In genomic region chr6:168226832-168227434, GRCh38 we compare ENCODE assay signal across 23 cellular contexts.
DNase-seq lines count a peak whose midpoint lies in the region; ATAC-seq and FAIRE-seq lines count a peak whose summit lies in the region.
"Had no signal": no experiment of that assay in that cellular context is flagged by ENCODE, and none has a peak within 500 bp of the region (broad histone marks: within the 10 kb centered on the region; RNA-seq: fewer than 3 reads in every experiment).

No MANE protein-coding gene starts in this region.

- POLR2A ChIA-PET in CD8-positive, alpha-beta memory T cell (lab: Charles Lee): no interaction called here

- H3K4me1 Mint-ChIP-seq in CD8-positive, alpha-beta memory T cell: no peaks in the 10 kb centered on the region
- H3K4me1 Mint-ChIP-seq: naive thymus-derived CD4-positive, alpha-beta T cell; T-cell had no signal

- H3K9me3 ChIP-seq in CD8-positive, alpha-beta memory T cell (ENCODE audit: low read length): no peaks in the 10 kb centered on the region

- H3K4me3 ChIP-seq in CD8-positive, alpha-beta memory T cell (ENCODE audit: low read length): no peak overlapping the region

- H3K4me1 ChIP-seq in CD8-positive, alpha-beta memory T cell (ENCODE audit: insufficient read depth, low read length): no peaks in the 10 kb centered on the region

- no peak overlapping the region for H3K27ac ChIP-seq in CD8-positive, alpha-beta memory T cell (ENCODE audit: low read depth, low read length)
- H3K27ac ChIP-seq: C4-2B had no signal

- H3K36me3 ChIP-seq in CD8-positive, alpha-beta memory T cell (ENCODE audit: insufficient read depth, low read length): no peaks in the 10 kb centered on the region

- H3K27me3 Mint-ChIP-seq in CD8-positive, alpha-beta memory T cell: peaks cover 17 to 25% of the 10 kb centered on the region in 2 donors

- no peaks in the 10 kb centered on the region for H3K9me3 Mint-ChIP-seq in CD8-positive, alpha-beta memory T cell
- H3K9me3 Mint-ChIP-seq: naive thymus-derived CD4-positive, alpha-beta T cell; stimulated activated naive CD8-positive, alpha-beta T cell treated with anti-CD3 and anti-CD28 coated beads, Interleukin-15, Interleukin-2, amounts not matched to agents 100 ng/mL and 50 ng/mL, for 24 hours; T-cell had no signal

- CTCF ChIA-PET in CD8-positive, alpha-beta memory T cell (lab: Charles Lee): no interaction called here

- no peak for ATAC-seq in GM21526 (IDR thresholded peaks at IDR 0.05; ENCODE audit: low FRiP score, unreplicated experiment)
- ATAC-seq: naive thymus-derived CD4-positive, alpha-beta T cell; T-cell had no signal

- no peak for FAIRE-seq in HTR-8/SVneo (lab: Jason Lieb, UNC)
- FAIRE-seq: endothelial cell of umbilical vein, frontal cortex, small intestine had no signal

- peaks cover 2% of the 10 kb centered on the region for H3K27me3 ChIP-seq in CD8-positive, alpha-beta memory T cell (ENCODE audit: insufficient read depth, low read length, poor library complexity, severe bottlenecking)

- no peaks in the 10 kb centered on the region for H3K36me3 Mint-ChIP-seq in CD8-positive, alpha-beta memory T cell
- H3K36me3 Mint-ChIP-seq: naive thymus-derived CD4-positive, alpha-beta T cell; T-cell had no signal

- H3K4me3 Mint-ChIP-seq in CD8-positive, alpha-beta memory T cell: no peak overlapping the region
- H3K4me3 Mint-ChIP-seq: naive thymus-derived CD4-positive, alpha-beta T cell; stimulated activated naive CD8-positive, alpha-beta T cell treated with anti-CD3 and anti-CD28 coated beads, Interleukin-15, Interleukin-2, amounts not matched to agents 100 ng/mL and 50 ng/mL, for 24 hours; T-cell had no signal

- H3K27ac Mint-ChIP-seq in CD8-positive, alpha-beta memory T cell: no peak overlapping the region
- H3K27ac Mint-ChIP-seq: naive thymus-derived CD4-positive, alpha-beta T cell; stimulated activated naive CD8-positive, alpha-beta T cell treated with anti-CD3 and anti-CD28 coated beads, Interleukin-15, Interleukin-2, amounts not matched to agents 100 ng/mL and 50 ng/mL, for 24 hours; T-cell had no signal

- DNase-seq in COLO829 (ENCODE audit: low spot score) (peak; percentile 76), NCI-H345 treated with DMSO at 0.1 percent for 48 hours (lab: John Stamatoyannopoulos, UW; ENCODE audit: unreplicated experiment) (peak; percentile 71), foreskin melanocyte (peak; percentile 40), retina (peak; percentile 13), NCI-H1048 (lab: John Stamatoyannopoulos, UW) (no peak), HTR-8/SVneo (ENCODE audit: insufficient read length, low spot score) (no peak)
- DNase-seq in CD8-positive, alpha-beta memory T cell: no peak
- DNase-seq: activated CD4-positive, alpha-beta T cell treated with anti-CD3 and anti-CD28 coated beads for 48 hours; activated CD8-positive, alpha-beta memory T cell treated with anti-CD3 and anti-CD28 coated beads, Interleukin-2, amount 50 U/mL, for 4 hours; activated effector memory CD4-positive, alpha-beta T cell treated with Interleukin-2 at 50 U/mL for 16 hours; dermis blood vessel endothelial cell; naive thymus-derived CD4-positive, alpha-beta T cell; NCI-H1417; NCI-H2171; NCI-H69; small intestine; stimulated activated CD4-positive, alpha-beta T cell treated with anti-CD3 and anti-CD28 coated beads, Interleukin-4, amount 100 ng/mL, for 1 hour; T-cell had no signal

Comparison
In these comparisons a context has a peak if more than half of its experiments do, and no peak if none do; other contexts are left out.
1. DNase-seq: peak in COLO829 (single experiment), NCI-H345 treated with DMSO at 0.1 percent for 48 hours (single experiment), foreskin melanocyte (single experiment) and retina (single experiment); none in CD8-positive, alpha-beta memory T cell (0 of 5), NCI-H1048 (single experiment) and HTR-8/SVneo (single experiment).